ENCODE assay signal across 1 cellular context in genomic region chr2:53769318-53769945, GRCh38.
A peak's percentile ranks its signal among the peaks of the same experiment; 100 is the strongest.
TF ChIP-seq lines count a peak whose summit lies in the region.

No MANE protein-coding gene starts in this region.

TF ChIP-seq in HepG2, 621 proteins besides CTCF, POLR2A, EP300 and RAD21:
- TF ChIP-seq TBL1XR1 (IDR thresholded peaks at IDR 0.05; ENCODE audit: borderline replicate concordance, low read length, partially characterized antibody), result no peak
- TF ChIP-seq FOXA3 (CRISPR knock-in tag; IDR thresholded peaks at IDR 0.05), result no peak
- no peak for TF ChIP-seq ZNF33B (CRISPR knock-in tag; IDR thresholded peaks at IDR 0.05)
- TF ChIP-seq ZNF205 (CRISPR knock-in tag; IDR thresholded peaks at IDR 0.05), result no peak
- no peak for TF ChIP-seq CREBL2 (CRISPR knock-in tag; IDR thresholded peaks at IDR 0.05; ENCODE audit: borderline replicate concordance)
- no peak for TF ChIP-seq IRF1 (CRISPR knock-in tag; IDR thresholded peaks at IDR 0.05; ENCODE audit: low read depth)
- TF ChIP-seq ZMYM4 (CRISPR knock-in tag; IDR thresholded peaks at IDR 0.05), result 0 out of 2 replicates have a peak, but pooled peaks have one; percentile 14
- TF ChIP-seq ZBTB33 (CRISPR knock-in tag; IDR thresholded peaks at IDR 0.05), result peak; percentile 69
- TF ChIP-seq ZNF414 (CRISPR knock-in tag; IDR thresholded peaks at IDR 0.05), result no peak
- no peak for TF ChIP-seq E2F5 (CRISPR knock-in tag; conservative IDR thresholded peaks at IDR 0.05)
- TF ChIP-seq ZNF687 (CRISPR knock-in tag; IDR thresholded peaks at IDR 0.05), result peak; percentile 13; the same call in 1 of the 2 replicates
- no peak for TF ChIP-seq KAT8 (CRISPR knock-in tag; IDR thresholded peaks at IDR 0.05)
- TF ChIP-seq IRF9 (CRISPR knock-in tag; IDR thresholded peaks at IDR 0.05; ENCODE audit: borderline replicate concordance), result no peak
- TF ChIP-seq ZNF552 (CRISPR knock-in tag; IDR thresholded peaks at IDR 0.05; ENCODE audit: borderline replicate concordance), result no peak
- TF ChIP-seq MAFK (conservative IDR thresholded peaks at IDR 0.05 in 1 of 2, IDR thresholded peaks at IDR 0.05 in 1 of 2; ENCODE audit: low read length in 2 of 2), result peak; percentile 9 to 23; a peak in 1 of 4 replicates
- no peak for TF ChIP-seq PAWR (CRISPR knock-in tag; IDR thresholded peaks at IDR 0.05; ENCODE audit: borderline replicate concordance)
- TF ChIP-seq HOXA5 (CRISPR knock-in tag; IDR thresholded peaks at IDR 0.05), result no peak
- peak; percentile 31; the same call in 1 of the 2 replicates for TF ChIP-seq ZBTB4 (CRISPR knock-in tag; IDR thresholded peaks at IDR 0.05; ENCODE audit: borderline replicate concordance)
- no peak for TF ChIP-seq ZBTB8A (CRISPR knock-in tag; IDR thresholded peaks at IDR 0.05; ENCODE audit: borderline replicate concordance, low read depth)
- no peak for TF ChIP-seq ATF4 (CRISPR knock-in tag; IDR thresholded peaks at IDR 0.05)
- TF ChIP-seq SIX1 (CRISPR knock-in tag; IDR thresholded peaks at IDR 0.05; ENCODE audit: borderline replicate concordance), result no peak
- TF ChIP-seq ZNF788 (CRISPR knock-in tag; IDR thresholded peaks at IDR 0.05; ENCODE audit: borderline replicate concordance), result no peak
- TF ChIP-seq ZBTB42 (CRISPR knock-in tag; IDR thresholded peaks at IDR 0.05), result no peak
- no peak for TF ChIP-seq MIER2 (CRISPR knock-in tag; IDR thresholded peaks at IDR 0.05)
- TF ChIP-seq ATAD3A (CRISPR knock-in tag; IDR thresholded peaks at IDR 0.05), result no peak
- TF ChIP-seq HMGXB3 (CRISPR knock-in tag; IDR thresholded peaks at IDR 0.05; ENCODE audit: borderline replicate concordance), result no peak
- TF ChIP-seq TRIM22 (IDR thresholded peaks at IDR 0.05), result no peak
- no peak for TF ChIP-seq IRX3 (CRISPR knock-in tag; IDR thresholded peaks at IDR 0.05; ENCODE audit: borderline replicate concordance, low read depth)
- no peak for TF ChIP-seq TOE1 (CRISPR knock-in tag; IDR thresholded peaks at IDR 0.05)
